8 cellular contexts compared by ENCODE assay signal in the genomic region with DNA sequence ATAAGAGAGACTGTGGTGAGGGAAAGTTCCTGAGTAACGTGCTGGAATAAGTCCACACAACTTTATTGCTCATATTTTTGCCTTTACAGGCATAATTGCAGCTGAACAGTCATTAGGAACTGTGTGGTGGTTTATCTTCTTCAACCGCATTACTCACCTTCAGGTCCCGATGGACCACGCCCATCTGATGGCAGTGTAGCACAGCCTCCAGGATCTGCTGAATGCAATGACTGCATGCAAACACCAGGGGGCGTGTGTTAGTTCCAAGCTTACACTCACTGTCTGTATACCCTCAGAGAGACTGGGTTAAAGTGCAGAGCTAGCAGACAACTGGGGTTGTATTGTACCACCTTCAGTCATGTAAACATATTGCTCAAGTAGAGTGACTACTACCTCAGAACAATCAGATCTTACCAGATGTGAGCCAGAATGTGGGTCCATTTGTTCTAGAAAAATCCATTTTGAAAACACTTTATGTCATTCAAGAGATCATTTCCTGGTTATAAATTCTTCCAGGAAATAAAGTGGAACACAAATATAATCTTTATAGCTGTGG.
DNase-seq lines count a peak whose midpoint lies in the region; ATAC-seq and TF ChIP-seq lines count a peak whose summit lies in the region.

No MANE protein-coding gene starts in this region.

- H3K9me3 ChIP-seq in ovary (no peaks in the 10 kb centered on the region), tibial artery (no peaks in the 10 kb centered on the region)

- H3K4me3 ChIP-seq in GM12865 (ENCODE audit: low read depth, low read length): no peak overlapping the region
- H3K4me3 ChIP-seq in NB4 (ENCODE audit: low read depth, low read length): no peak overlapping the region
- H3K4me3 ChIP-seq in ovary: no peak overlapping the region
- H3K4me3 ChIP-seq in tibial artery: no peak overlapping the region

- TF ChIP-seq CTCF in GM12865 (IDR thresholded peaks at IDR 0.05; ENCODE audit: insufficient read depth, low read depth, low read length, missing control alignments): peak; percentile 95
- peak; percentile 89 for TF ChIP-seq CTCF in NB4 (IDR thresholded peaks at IDR 0.05; ENCODE audit: low read depth, low read length)
- peak; percentile 79 to 83 (median 82) for TF ChIP-seq CTCF in ovary (IDR thresholded peaks at IDR 0.05)
- TF ChIP-seq CTCF in tibial artery (IDR thresholded peaks at IDR 0.05): peak; percentile 93 to 94

- intact Hi-C loops in ovary (cut with DNase I) (loop anchor here in 3 of 4 donors (5.0 to 10.0 kb wide), 3 partner anchors 153 to 217 kb away; a partner anchor contains a TSS), tibial artery (cut with DNase I; ENCODE audit: low total_unique reads) (loop anchor here (5.0 kb wide), 1 partner anchor 215 kb away; a partner anchor contains a TSS)

- H3K36me3 ChIP-seq in ovary (no peaks in the 10 kb centered on the region), tibial artery (no peaks in the 10 kb centered on the region)

- H3K27ac ChIP-seq in ovary (no peak overlapping the region), tibial artery (peak overlapping the region in 1 of 2 donors; percentile 41)

- 22 to 23% (median 22%) methylated on average over 5 of the region's 5 CpGs for WGBS in ovary, 3 donors

- H3K27me3 ChIP-seq in ovary (no peaks in the 10 kb centered on the region), tibial artery (no peaks in the 10 kb centered on the region)

- H3K4me1 ChIP-seq in ovary (ENCODE audit: insufficient read depth) (no peaks in the 10 kb centered on the region), tibial artery (peaks cover 0 to 6% (median 0%) of the 10 kb centered on the region in 4 donors)

- peak; percentile 97 for DNase-seq in GM12865 (ENCODE audit: low read depth)
- DNase-seq in NB4 (ENCODE audit: low read depth): peak; percentile 91
- DNase-seq in SK-MEL-5 (ENCODE audit: low read depth, low spot score): peak; percentile 93
- peak; percentile 90 for DNase-seq in activated naive CD4-positive, alpha-beta T cell treated with Interleukin-2 at 50 U/mL for 16 hours
- DNase-seq in germinal center (ENCODE audit: low spot score): peak; percentile 80
- peak; percentile 68 to 82 (median 78) for DNase-seq in ovary
- DNase-seq in tibial artery: peak; percentile 90 to 91

- TF ChIP-seq POLR2A in NB4 (IDR thresholded peaks at IDR 0.05; ENCODE audit: extremely low read depth, insufficient read length): no peak
- TF ChIP-seq POLR2A in ovary (IDR thresholded peaks at IDR 0.05): no peak

- peak; percentile 99 for ATAC-seq in HG02588 (IDR thresholded peaks at IDR 0.05; ENCODE audit: unreplicated experiment)

- in situ Hi-C loops in SK-MEL-5 (cut with HindIII; ENCODE audit: low pct_unique_long_range_greater_than_20kb, low sequenced_read_pairs): no loop called here

- TF ChIP-seq EP300 in ovary (IDR thresholded peaks at IDR 0.05): no peak
